Comparison of ENCODE assay signal across 17 cellular contexts in genomic region chr20:50067461-50067860, GRCh38. TPM values are rescaled to one million over a fixed set of nuclear protein-coding genes. Genes with fewer than 3 reads are reported as not detected.
A peak's percentile ranks its signal among the peaks of the same experiment; 100 is the strongest.
DNase-seq lines count a peak whose midpoint lies in the region; ATAC-seq and TF ChIP-seq lines count a peak whose summit lies in the region.
"Had no signal": no experiment of that assay in that cellular context is flagged by ENCODE, and none has a peak within 500 bp of the region (broad histone marks: within the 10 kb centered on the region; RNA-seq: fewer than 3 reads in every experiment).

No MANE protein-coding gene starts in this region.

- intact Hi-C loops in Right ventricle myocardium superior (cut with DNase I) (no loop called here), left ventricle myocardium inferior (cut with micrococcal nuclease) (no loop called here)

- H3K4me1 ChIP-seq in left ventricle myocardium inferior (peaks cover 9% of the 10 kb centered on the region), SJCRH30 (peaks cover 39% of the 10 kb centered on the region)

- H3K27me3 ChIP-seq in left ventricle myocardium inferior (ENCODE audit: low read depth) (no peaks in the 10 kb centered on the region), SJCRH30 (no peaks in the 10 kb centered on the region)
- H3K27me3 ChIP-seq: SJSA1 had no signal

- H3K27me3 Mint-ChIP-seq in nephron progenitor cell (ENCODE audit: low read depth, poor library complexity): no peaks in the 10 kb centered on the region

- H3K9me3 Mint-ChIP-seq in nephron progenitor cell: no peaks in the 10 kb centered on the region
- H3K9me3 Mint-ChIP-seq: CD14-positive monocyte, IgD-negative memory B cell had no signal

- DNase-seq in Right ventricle myocardium superior (peak; percentile 10), left ventricle myocardium inferior (no peak), SJCRH30 (peak; percentile 71 to 81), nephron progenitor cell (no peak), NCI-H1694 (lab: John Stamatoyannopoulos, UW) (no peak), NCI-H2029 treated with DMSO at 0.1 percent for 48 hours (lab: John Stamatoyannopoulos, UW) (no peak), GM19238 (ENCODE audit: insufficient read length, low spot score) (no peak)
- DNase-seq: DMS79, MV-4-11, NCI-H1105 treated with DMSO at 0.1 percent for 48 hours, NCI-H69, T-helper 1 cell had no signal

- H3K9me3 ChIP-seq in left ventricle myocardium inferior (replicated peaks) (no peaks in the 10 kb centered on the region), SJCRH30 (replicated peaks) (no peaks in the 10 kb centered on the region)
- H3K9me3 ChIP-seq: SJSA1 had no signal

- peak overlapping the region; percentile 54 for H3K27ac Mint-ChIP-seq in nephron progenitor cell
- H3K27ac Mint-ChIP-seq: IgD-negative memory B cell had no signal

- H3K27ac ChIP-seq in left ventricle myocardium inferior (replicated peaks): no peak overlapping the region
- peak overlapping the region; percentile 4; the same call in 1 of the 2 replicates for H3K27ac ChIP-seq in SJCRH30

- no peaks in the 10 kb centered on the region for H3K36me3 Mint-ChIP-seq in nephron progenitor cell (ENCODE audit: low read depth)
- H3K36me3 Mint-ChIP-seq: CD14-positive monocyte, IgD-negative memory B cell had no signal

- H3K36me3 ChIP-seq in left ventricle myocardium inferior (no peaks in the 10 kb centered on the region), SJCRH30 (no peaks in the 10 kb centered on the region)
- H3K36me3 ChIP-seq: SJSA1 had no signal

- H3K4me3 Mint-ChIP-seq in nephron progenitor cell: no peak overlapping the region
- H3K4me3 Mint-ChIP-seq: CD14-positive monocyte, IgD-negative memory B cell had no signal

- H3K4me3 ChIP-seq in left ventricle myocardium inferior (no peak overlapping the region), SJCRH30 (no peak overlapping the region)
- H3K4me3 ChIP-seq: GM12878, SJSA1 had no signal

- no peak for TF ChIP-seq CTCF in left ventricle myocardium inferior (IDR thresholded peaks at IDR 0.05; ENCODE audit: borderline replicate concordance)
- TF ChIP-seq CTCF in nephron progenitor cell (IDR thresholded peaks at IDR 0.05): no peak

- no peak for ATAC-seq in Right ventricle myocardium superior (ENCODE audit: poor library complexity)
- ATAC-seq: GM12878, Panc1 had no signal

- H3K4me1 Mint-ChIP-seq in nephron progenitor cell: peaks cover 56% of the 10 kb centered on the region

RNA-seq across cellular contexts. Expression of gene UBE2V1, which starts 45.5 kb away (rescaled TPM):
- total RNA-seq in Right ventricle myocardium superior (77.8 TPM), left ventricle myocardium inferior (77.1 TPM)
- 216 and 249 TPM in 2 replicates for total RNA-seq in SJCRH30 (2014; rRNA removed; shearing (Covaris generic))

Comparison
In these comparisons a context has a peak if more than half of its experiments do, and no peak if none do; other contexts are left out.
1. DNase-seq: peak in Right ventricle myocardium superior (single experiment) and SJCRH30 (2 of 2); none in left ventricle myocardium inferior (single experiment), nephron progenitor cell (single experiment), NCI-H1694 (single experiment), NCI-H2029 treated with DMSO at 0.1 percent for 48 hours (single experiment) and GM19238 (single experiment).